8 cellular contexts compared by ENCODE assay signal in the genomic region with DNA sequence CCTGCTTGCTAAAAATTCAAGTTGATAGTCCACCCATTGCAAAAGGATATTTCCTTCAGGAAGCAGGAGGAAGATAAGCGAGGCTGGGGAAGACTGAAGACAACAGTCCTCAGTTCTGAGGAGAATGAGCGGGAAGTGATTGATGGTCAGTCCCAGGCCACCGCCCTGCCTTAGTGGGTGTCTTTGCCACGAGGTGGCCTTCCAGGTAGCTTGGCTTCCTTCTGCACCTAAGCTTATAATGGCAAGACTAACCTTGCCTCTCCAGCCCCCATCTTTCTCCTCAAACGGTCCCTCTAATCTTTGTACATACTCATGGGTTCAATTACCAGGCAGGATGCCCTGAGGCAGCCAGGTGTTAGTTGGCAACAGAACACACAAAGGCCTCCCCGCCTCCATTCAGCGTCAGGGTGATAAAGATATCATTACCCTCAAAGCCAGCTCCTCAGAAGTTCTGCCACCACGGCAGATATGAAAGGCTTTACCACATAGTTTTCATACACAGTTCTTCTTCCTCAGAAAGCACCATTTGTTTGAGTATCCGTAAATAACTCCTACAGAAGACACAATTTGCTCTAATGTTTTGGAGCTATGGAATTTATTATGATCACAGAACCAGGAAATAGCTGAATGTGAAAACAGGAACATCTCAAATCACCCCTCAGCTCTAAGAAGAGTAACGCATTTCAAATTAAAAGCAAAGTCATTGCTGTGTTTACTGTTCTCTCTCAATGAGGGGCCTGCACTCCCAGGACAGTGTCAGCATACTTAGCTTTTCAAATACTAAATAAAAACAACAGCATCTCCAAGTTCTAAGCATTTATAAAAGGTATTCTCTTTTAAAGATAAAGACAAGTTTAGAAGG.
DNase-seq lines count a peak whose midpoint lies in the region; ATAC-seq and TF ChIP-seq lines count a peak whose summit lies in the region.

No MANE protein-coding gene starts in this region.

- no peaks in the 10 kb centered on the region for H3K36me3 Mint-ChIP-seq in activated B cell treated with CpG ODN at 0.5 μM for 24 hours (ENCODE audit: low read depth)
- no peaks in the 10 kb centered on the region for H3K36me3 Mint-ChIP-seq in WTC11

- peak overlapping the region; percentile 73 for H3K27ac Mint-ChIP-seq in activated B cell treated with CpG ODN at 0.5 μM for 24 hours
- no peak overlapping the region for H3K27ac Mint-ChIP-seq in WTC11

- no peak overlapping the region for H3K4me3 Mint-ChIP-seq in activated B cell treated with CpG ODN at 0.5 μM for 24 hours
- no peak overlapping the region for H3K4me3 Mint-ChIP-seq in WTC11

- H3K4me3 ChIP-seq in mucosa of descending colon: no peak overlapping the region

- POLR2A ChIA-PET in activated B cell treated with CpG ODN at 0.5 μM for 24 hours (lab: Charles Lee): interaction anchor here (0.5 to 2.8 kb wide), 9 partner anchors 16 to 250 kb away, joined by 4 to 16 read pairs (median 5); a partner anchor contains a TSS
- POLR2A ChIA-PET in WTC11 (lab: Charles Lee): no interaction called here

- H3K9me3 ChIP-seq in mucosa of descending colon: no peaks in the 10 kb centered on the region

- DNase-seq in activated B cell treated with CpG ODN at 0.5 μM for 24 hours: no peak
- DNase-seq in mucosa of descending colon: peak in 2 of 3 donors; percentile 38 to 54
- DNase-seq in mesenteric fat pad (ENCODE audit: low spot score): no peak
- no peak for DNase-seq in posterior vena cava (ENCODE audit: low spot score)
- no peak for DNase-seq in cerebellar nuclear complex (lab: John Stamatoyannopoulos, UW)
- DNase-seq in WTC11 (ENCODE audit: low spot score): no peak

- H3K27me3 Mint-ChIP-seq in activated B cell treated with CpG ODN at 0.5 μM for 24 hours (no peaks in the 10 kb centered on the region), WTC11 (ENCODE audit: low read depth) (no peaks in the 10 kb centered on the region)

- CTCF ChIA-PET in activated B cell treated with CpG ODN at 0.5 μM for 24 hours (lab: Charles Lee) (interaction anchor here (0.9 to 10.5 kb wide), 27 partner anchors 9 to 259 kb away, joined by 3 to 174 read pairs (median 5); a partner anchor contains a TSS), WTC11 (lab: Charles Lee) (interaction anchor here (0.9 to 2.1 kb wide), 15 partner anchors 9 to 453 kb away, joined by 3 to 9 read pairs (median 4); no protein-coding TSS in a partner anchor)

- no peaks in the 10 kb centered on the region for H3K36me3 ChIP-seq in mucosa of descending colon (ENCODE audit: low read depth)

- ATAC-seq in GM19043 (IDR thresholded peaks at IDR 0.05; ENCODE audit: low read depth, unreplicated experiment): peak; percentile 56
- ATAC-seq in HG03060 (IDR thresholded peaks at IDR 0.05; ENCODE audit: low read depth, unreplicated experiment): peak; percentile 57
- ATAC-seq in activated B cell treated with CpG ODN at 0.5 μM for 24 hours (ENCODE audit: low read depth): peak; percentile 45
- ATAC-seq in mucosa of descending colon: peak; percentile 80
- no peak for ATAC-seq in WTC11

- peaks cover 14% of the 10 kb centered on the region for H3K4me1 ChIP-seq in mucosa of descending colon (ENCODE audit: low read depth)

- H3K4me1 Mint-ChIP-seq in activated B cell treated with CpG ODN at 0.5 μM for 24 hours: peaks cover 48% of the 10 kb centered on the region
- peaks cover 33% of the 10 kb centered on the region for H3K4me1 Mint-ChIP-seq in WTC11

- no peaks in the 10 kb centered on the region for H3K9me3 Mint-ChIP-seq in activated B cell treated with CpG ODN at 0.5 μM for 24 hours
- H3K9me3 Mint-ChIP-seq in WTC11: no peaks in the 10 kb centered on the region

- TF ChIP-seq CTCF in activated B cell treated with CpG ODN at 0.5 μM for 24 hours (IDR thresholded peaks at IDR 0.05) (no peak), mucosa of descending colon (IDR thresholded peaks at IDR 0.05) (no peak), WTC11 (IDR thresholded peaks at IDR 0.05) (no peak)

- intact Hi-C loops in activated B cell treated with CpG ODN at 0.5 μM for 24 hours (cut with micrococcal nuclease): loop anchor here (1.0 to 5.0 kb wide), 5 partner anchors 17 to 455 kb away; a partner anchor contains a TSS
- intact Hi-C loops in mucosa of descending colon (cut with DNase I, micrococcal nuclease): loop anchor here in 1 of 2 donors (10.0 kb wide), 1 partner anchor 253 kb away; a partner anchor contains a TSS
- intact Hi-C loops in posterior vena cava (cut with DNase I): loop anchor here (10.0 kb wide), 2 partner anchors 243 to 253 kb away; a partner anchor contains a TSS

TF ChIP-seq in WTC11, 78 proteins besides CTCF, POLR2A, EP300 and RAD21 (continues in another document):
- TF ChIP-seq TEAD4 (CRISPR knock-in tag; IDR thresholded peaks at IDR 0.05) (no peak), OVOL2 (CRISPR knock-in tag; IDR thresholded peaks at IDR 0.05; ENCODE audit: borderline replicate concordance) (no peak), TCF7 (CRISPR knock-in tag; IDR thresholded peaks at IDR 0.05; ENCODE audit: low read depth) (no peak), JAZF1 (CRISPR knock-in tag; IDR thresholded peaks at IDR 0.05) (no peak), PRRX2 (CRISPR knock-in tag; IDR thresholded peaks at IDR 0.05) (no peak), SP1 (CRISPR knock-in tag; conservative IDR thresholded peaks at IDR 0.05) (no peak), ZNF232 (CRISPR knock-in tag; IDR thresholded peaks at IDR 0.05) (no peak)
- TF ChIP-seq, protein P1, sequence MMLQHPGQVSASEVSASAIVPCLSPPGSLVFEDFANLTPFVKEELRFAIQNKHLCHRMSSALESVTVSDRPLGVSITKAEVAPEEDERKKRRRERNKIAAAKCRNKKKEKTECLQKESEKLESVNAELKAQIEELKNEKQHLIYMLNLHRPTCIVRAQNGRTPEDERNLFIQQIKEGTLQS (CRISPR knock-in tag; conservative IDR thresholded peaks at IDR 0.05): no peak
- TF ChIP-seq, protein P2, sequence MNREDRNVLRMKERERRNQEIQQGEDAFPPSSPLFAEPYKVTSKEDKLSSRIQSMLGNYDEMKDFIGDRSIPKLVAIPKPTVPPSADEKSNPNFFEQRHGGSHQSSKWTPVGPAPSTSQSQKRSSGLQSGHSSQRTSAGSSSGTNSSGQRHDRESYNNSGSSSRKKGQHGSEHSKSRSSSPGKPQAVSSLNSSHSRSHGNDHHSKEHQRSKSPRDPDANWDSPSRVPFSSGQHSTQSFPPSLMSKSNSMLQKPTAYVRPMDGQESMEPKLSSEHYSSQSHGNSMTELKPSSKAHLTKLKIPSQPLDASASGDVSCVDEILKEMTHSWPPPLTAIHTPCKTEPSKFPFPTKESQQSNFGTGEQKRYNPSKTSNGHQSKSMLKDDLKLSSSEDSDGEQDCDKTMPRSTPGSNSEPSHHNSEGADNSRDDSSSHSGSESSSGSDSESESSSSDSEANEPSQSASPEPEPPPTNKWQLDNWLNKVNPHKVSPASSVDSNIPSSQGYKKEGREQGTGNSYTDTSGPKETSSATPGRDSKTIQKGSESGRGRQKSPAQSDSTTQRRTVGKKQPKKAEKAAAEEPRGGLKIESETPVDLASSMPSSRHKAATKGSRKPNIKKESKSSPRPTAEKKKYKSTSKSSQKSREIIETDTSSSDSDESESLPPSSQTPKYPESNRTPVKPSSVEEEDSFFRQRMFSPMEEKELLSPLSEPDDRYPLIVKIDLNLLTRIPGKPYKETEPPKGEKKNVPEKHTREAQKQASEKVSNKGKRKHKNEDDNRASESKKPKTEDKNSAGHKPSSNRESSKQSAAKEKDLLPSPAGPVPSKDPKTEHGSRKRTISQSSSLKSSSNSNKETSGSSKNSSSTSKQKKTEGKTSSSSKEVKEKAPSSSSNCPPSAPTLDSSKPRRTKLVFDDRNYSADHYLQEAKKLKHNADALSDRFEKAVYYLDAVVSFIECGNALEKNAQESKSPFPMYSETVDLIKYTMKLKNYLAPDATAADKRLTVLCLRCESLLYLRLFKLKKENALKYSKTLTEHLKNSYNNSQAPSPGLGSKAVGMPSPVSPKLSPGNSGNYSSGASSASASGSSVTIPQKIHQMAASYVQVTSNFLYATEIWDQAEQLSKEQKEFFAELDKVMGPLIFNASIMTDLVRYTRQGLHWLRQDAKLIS (CRISPR knock-in tag; IDR thresholded peaks at IDR 0.05; ENCODE audit: borderline replicate concordance): no peak
- TF ChIP-seq, protein P3, sequence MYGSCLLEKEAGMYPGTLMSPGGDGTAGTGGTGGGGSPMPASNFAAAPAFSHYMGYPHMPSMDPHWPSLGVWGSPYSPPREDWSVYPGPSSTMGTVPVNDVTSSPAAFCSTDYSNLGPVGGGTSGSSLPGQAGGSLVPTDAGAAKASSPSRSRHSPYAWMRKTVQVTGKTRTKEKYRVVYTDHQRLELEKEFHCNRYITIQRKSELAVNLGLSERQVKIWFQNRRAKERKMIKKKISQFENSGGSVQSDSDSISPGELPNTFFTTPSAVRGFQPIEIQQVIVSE (CRISPR knock-in tag; IDR thresholded peaks at IDR 0.05; ENCODE audit: borderline replicate concordance): no peak
- TF ChIP-seq, protein P4, sequence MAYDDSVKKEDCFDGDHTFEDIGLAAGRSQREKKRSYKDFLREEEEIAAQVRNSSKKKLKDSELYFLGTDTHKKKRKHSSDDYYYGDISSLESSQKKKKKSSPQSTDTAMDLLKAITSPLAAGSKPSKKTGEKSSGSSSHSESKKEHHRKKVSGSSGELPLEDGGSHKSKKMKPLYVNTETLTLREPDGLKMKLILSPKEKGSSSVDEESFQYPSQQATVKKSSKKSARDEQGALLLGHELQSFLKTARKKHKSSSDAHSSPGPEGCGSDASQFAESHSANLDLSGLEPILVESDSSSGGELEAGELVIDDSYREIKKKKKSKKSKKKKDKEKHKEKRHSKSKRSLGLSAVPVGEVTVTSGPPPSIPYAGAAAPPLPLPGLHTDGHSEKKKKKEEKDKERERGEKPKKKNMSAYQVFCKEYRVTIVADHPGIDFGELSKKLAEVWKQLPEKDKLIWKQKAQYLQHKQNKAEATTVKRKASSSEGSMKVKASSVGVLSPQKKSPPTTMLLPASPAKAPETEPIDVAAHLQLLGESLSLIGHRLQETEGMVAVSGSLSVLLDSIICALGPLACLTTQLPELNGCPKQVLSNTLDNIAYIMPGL (CRISPR knock-in tag; IDR thresholded peaks at IDR 0.05): no peak
- TF ChIP-seq, protein P5, sequence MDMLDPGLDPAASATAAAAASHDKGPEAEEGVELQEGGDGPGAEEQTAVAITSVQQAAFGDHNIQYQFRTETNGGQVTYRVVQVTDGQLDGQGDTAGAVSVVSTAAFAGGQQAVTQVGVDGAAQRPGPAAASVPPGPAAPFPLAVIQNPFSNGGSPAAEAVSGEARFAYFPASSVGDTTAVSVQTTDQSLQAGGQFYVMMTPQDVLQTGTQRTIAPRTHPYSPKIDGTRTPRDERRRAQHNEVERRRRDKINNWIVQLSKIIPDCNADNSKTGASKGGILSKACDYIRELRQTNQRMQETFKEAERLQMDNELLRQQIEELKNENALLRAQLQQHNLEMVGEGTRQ (CRISPR knock-in tag; IDR thresholded peaks at IDR 0.05): no peak

Comparison
In these comparisons a context has a peak if more than half of its experiments do, and no peak if none do; other contexts are left out.
1. DNase-seq: peak in mucosa of descending colon (2 of 3); none in activated B cell treated with CpG ODN at 0.5 μM for 24 hours (single experiment), mesenteric fat pad (single experiment), posterior vena cava (single experiment), cerebellar nuclear complex (0 of 2) and WTC11 (single experiment).